ENCODE assay signal across 19 cellular contexts in the genomic region with DNA sequence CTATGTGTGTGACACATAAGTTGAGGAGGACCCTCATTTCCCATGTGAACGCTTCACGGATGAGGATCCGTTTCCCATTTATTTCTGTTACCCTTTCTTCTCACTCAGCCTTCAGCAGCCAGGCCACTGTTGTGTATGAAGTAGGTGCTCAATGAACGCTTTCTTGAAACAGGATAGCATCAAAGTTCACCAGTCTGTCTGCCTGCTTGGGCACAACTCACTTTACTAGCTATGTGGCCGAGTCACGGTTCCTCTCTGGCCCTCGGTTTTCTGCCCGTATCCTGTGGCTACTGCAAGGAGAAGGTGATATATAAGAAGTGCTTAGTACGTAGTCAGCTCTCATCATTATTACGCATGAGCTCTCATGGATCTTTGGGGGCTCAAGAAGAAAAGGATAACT. TPM values are rescaled to one million over a fixed set of nuclear protein-coding genes. Genes with fewer than 3 reads are reported as not detected.
DNase-seq lines count a peak whose midpoint lies in the region; ATAC-seq, FAIRE-seq and TF ChIP-seq lines count a peak whose summit lies in the region.
"Had no signal": no experiment of that assay in that cellular context is flagged by ENCODE, and none has a peak within 500 bp of the region (broad histone marks: within the 10 kb centered on the region; RNA-seq: fewer than 3 reads in every experiment).

No MANE protein-coding gene starts in this region.

- H3K9me3 Mint-ChIP-seq in chondrocyte (ENCODE audit: low read depth), result no peaks in the 10 kb centered on the region
- H3K9me3 Mint-ChIP-seq in naive thymus-derived CD8-positive, alpha-beta T cell, result no peaks in the 10 kb centered on the region
- H3K9me3 Mint-ChIP-seq in effector memory CD8-positive, alpha-beta T cell, result no peaks in the 10 kb centered on the region
- H3K9me3 Mint-ChIP-seq: activated CD4-positive, alpha-beta memory T cell treated with anti-CD3 and anti-CD28 coated beads, Interleukin-2, amount 10 ng/mL, durations not matched to agents 7 days and 5 days; activated naive CD8-positive, alpha-beta T cell treated with anti-CD3 and anti-CD28 coated beads for 36 hours had no signal

- TF ChIP-seq CTCF in A549 (IDR thresholded peaks at IDR 0.05) (no peak), chondrocyte (IDR thresholded peaks at IDR 0.05) (no peak), sigmoid colon (IDR thresholded peaks at IDR 0.05) (no peak)

- POLR2A ChIA-PET in A549 (lab: Yijun Ruan, JAX), result no interaction called here
- POLR2A ChIA-PET in naive thymus-derived CD8-positive, alpha-beta T cell (lab: Charles Lee), result no interaction called here

- TF ChIP-seq POLR2A in A549 (IDR thresholded peaks at IDR 0.05; ENCODE audit: low read length), result no peak
- TF ChIP-seq POLR2A in sigmoid colon (IDR thresholded peaks at IDR 0.05), result no peak

- H3K27ac ChIP-seq in A549 (peak overlapping the region; percentile 51 to 69; a peak in 5 of 6 replicates), sigmoid colon (peak overlapping the region in 3 of 4 donors; percentile 49 to 64 (median 52))
- H3K27ac ChIP-seq: GM23248, lower lobe of right lung, parathyroid adenoma, thyroid gland had no signal

- peaks cover 38% of the 10 kb centered on the region for H3K4me1 Mint-ChIP-seq in chondrocyte (ENCODE audit: low read depth)
- no peaks in the 10 kb centered on the region for H3K4me1 Mint-ChIP-seq in naive thymus-derived CD8-positive, alpha-beta T cell
- no peaks in the 10 kb centered on the region for H3K4me1 Mint-ChIP-seq in effector memory CD8-positive, alpha-beta T cell (ENCODE audit: low read depth in 2 of 2)
- H3K4me1 Mint-ChIP-seq: activated CD4-positive, alpha-beta memory T cell treated with anti-CD3 and anti-CD28 coated beads, Interleukin-2, amount 10 ng/mL, durations not matched to agents 7 days and 5 days; activated naive CD8-positive, alpha-beta T cell treated with anti-CD3 and anti-CD28 coated beads for 36 hours; CD4-positive, CD25-positive, alpha-beta regulatory T cell had no signal

- no peaks in the 10 kb centered on the region for H3K36me3 Mint-ChIP-seq in chondrocyte (ENCODE audit: low read depth)
- H3K36me3 Mint-ChIP-seq in naive thymus-derived CD8-positive, alpha-beta T cell, result no peaks in the 10 kb centered on the region
- no peaks in the 10 kb centered on the region for H3K36me3 Mint-ChIP-seq in effector memory CD8-positive, alpha-beta T cell (ENCODE audit: insufficient read depth)
- H3K36me3 Mint-ChIP-seq: activated naive CD8-positive, alpha-beta T cell treated with anti-CD3 and anti-CD28 coated beads for 36 hours; CD4-positive, CD25-positive, alpha-beta regulatory T cell had no signal

- intact Hi-C loops in sigmoid colon (cut with DNase I), result no loop called here

- H3K4me3 ChIP-seq in A549 (no peak overlapping the region), MG63 (no peak overlapping the region), sigmoid colon (no peak overlapping the region)
- H3K4me3 ChIP-seq: GM23248, lower lobe of right lung, thyroid gland had no signal

- ATAC-seq in A549, result no peak
- ATAC-seq in naive thymus-derived CD8-positive, alpha-beta T cell, result no peak
- no peak for ATAC-seq in effector memory CD8-positive, alpha-beta T cell (replicated peaks)
- no peak for ATAC-seq in GM19328 (IDR thresholded peaks at IDR 0.05; ENCODE audit: unreplicated experiment)
- ATAC-seq: lower lobe of right lung had no signal

- H3K27me3 ChIP-seq in MG63 (no peaks in the 10 kb centered on the region), sigmoid colon (no peaks in the 10 kb centered on the region)
- H3K27me3 ChIP-seq: thyroid gland had no signal

- peak overlapping the region; percentile 79 for H3K27ac Mint-ChIP-seq in chondrocyte (ENCODE audit: unreplicated experiment)
- peak overlapping the region in 1 of 10 donors; percentile 53 for H3K27ac Mint-ChIP-seq in naive thymus-derived CD8-positive, alpha-beta T cell
- no peak overlapping the region for H3K27ac Mint-ChIP-seq in effector memory CD8-positive, alpha-beta T cell
- H3K27ac Mint-ChIP-seq: activated CD4-positive, alpha-beta memory T cell treated with anti-CD3 and anti-CD28 coated beads, Interleukin-2, amount 10 ng/mL, durations not matched to agents 7 days and 5 days; activated naive CD8-positive, alpha-beta T cell treated with anti-CD3 and anti-CD28 coated beads for 36 hours; CD4-positive, CD25-positive, alpha-beta regulatory T cell had no signal

- TF ChIP-seq EP300 in A549 (IDR thresholded peaks at IDR 0.05) (no peak), sigmoid colon (IDR thresholded peaks at IDR 0.05) (no peak)

- DNase-seq in A549 (ENCODE audit: low read depth in 1 of 2, low spot score in 1 of 2), result no peak
- DNase-seq in MG63, result peak; percentile 32
- no peak for DNase-seq in chondrocyte (ENCODE audit: low spot score)
- DNase-seq in sigmoid colon, result no peak
- DNase-seq in naive thymus-derived CD8-positive, alpha-beta T cell, result no peak
- DNase-seq in effector memory CD8-positive, alpha-beta T cell, result no peak
- DNase-seq in NCI-H2196 (lab: John Stamatoyannopoulos, UW; ENCODE audit: unreplicated experiment), result no peak
- DNase-seq: activated CD4-positive, alpha-beta memory T cell treated with anti-CD3 and anti-CD28 coated beads, Interleukin-2, amount 10 ng/mL, durations not matched to agents 7 days and 5 days; activated naive CD8-positive, alpha-beta T cell treated with anti-CD3 and anti-CD28 coated beads for 36 hours; CD4-positive, CD25-positive, alpha-beta regulatory T cell; DMS79 treated with DMSO at 0.1 percent for 48 hours; lower lobe of right lung; NCI-H1436 treated with DMSO at 0.1 percent for 48 hours; RPMI8226; T-helper 1 cell; thyroid gland had no signal

- WGBS in A549 (ENCODE audit: missing lambda C conversion rate), result 73% methylated on average over 10 of the region's 10 CpGs
- 88 to 93% methylated on average over 10 of the region's 10 CpGs for WGBS in sigmoid colon, 2 donors

- no peak for TF ChIP-seq RAD21 in A549 (conservative IDR thresholded peaks at IDR 0.05 in 1 of 2, IDR thresholded peaks at IDR 0.05 in 1 of 2)

- no peak for FAIRE-seq in A549 (lab: Jason Lieb, UNC)

- peak overlapping the region; percentile 60 for H3K4me2 ChIP-seq in A549

- no peak overlapping the region for H3K4me3 Mint-ChIP-seq in chondrocyte (ENCODE audit: unreplicated experiment)
- H3K4me3 Mint-ChIP-seq in naive thymus-derived CD8-positive, alpha-beta T cell, result no peak overlapping the region
- H3K4me3 Mint-ChIP-seq in effector memory CD8-positive, alpha-beta T cell, result no peak overlapping the region
- H3K4me3 Mint-ChIP-seq: activated CD4-positive, alpha-beta memory T cell treated with anti-CD3 and anti-CD28 coated beads, Interleukin-2, amount 10 ng/mL, durations not matched to agents 7 days and 5 days; activated naive CD8-positive, alpha-beta T cell treated with anti-CD3 and anti-CD28 coated beads for 36 hours; CD4-positive, CD25-positive, alpha-beta regulatory T cell had no signal

- H3K36me3 ChIP-seq in MG63 (no peaks in the 10 kb centered on the region), sigmoid colon (no peaks in the 10 kb centered on the region)
- H3K36me3 ChIP-seq: lower lobe of right lung, thyroid gland had no signal

- H3K9me3 ChIP-seq in A549, result no peaks in the 10 kb centered on the region
- H3K9me3 ChIP-seq in MG63, result no peaks in the 10 kb centered on the region
- H3K9me3 ChIP-seq in sigmoid colon, result no peaks in the 10 kb centered on the region
- H3K9me3 ChIP-seq: lower lobe of right lung, thyroid gland had no signal

- CTCF ChIA-PET in A549 (lab: Yijun Ruan, JAX), result interaction anchor here (0.9 to 10.1 kb wide), 11 partner anchors 16 to 245 kb away, joined by 3 to 75 read pairs (median 4); no protein-coding TSS in a partner anchor

- H3K4me1 ChIP-seq in A549 (peaks cover 53% of the 10 kb centered on the region), sigmoid colon (peaks cover 0 to 65% (median 51%) of the 10 kb centered on the region in 4 donors)
- H3K4me1 ChIP-seq: lower lobe of right lung had no signal

- no peaks in the 10 kb centered on the region for H3K27me3 Mint-ChIP-seq in chondrocyte (ENCODE audit: low read depth)
- H3K27me3 Mint-ChIP-seq in naive thymus-derived CD8-positive, alpha-beta T cell, result peaks cover 0 to 15% (median 5%) of the 10 kb centered on the region in 5 donors
- peaks cover 22 to 36% of the 10 kb centered on the region in 2 donors for H3K27me3 Mint-ChIP-seq in effector memory CD8-positive, alpha-beta T cell
- H3K27me3 Mint-ChIP-seq: activated naive CD8-positive, alpha-beta T cell treated with anti-CD3 and anti-CD28 coated beads for 36 hours had no signal

TF ChIP-seq in A549, 52 proteins besides CTCF, POLR2A, EP300 and RAD21:
- TF ChIP-seq MAZ (IDR thresholded peaks at IDR 0.05; ENCODE audit: borderline replicate concordance, low read depth, low read length), result no peak

RNA-seq across cellular contexts. Expression of a gene that starts 22.4 kb away (rescaled TPM):
- polyA plus RNA-seq in A549 (2011; rRNA removed) (0.16 and 0.21 TPM in 2 replicates), A549 (2017; fragmentation: RNase III; extraction: RNeasy Plus Mini Kit Qiagen cat#74134 plus additional on column Dnase treatment) (0.03 to 0.15 TPM (median 0.05 TPM) in 3 replicates), sigmoid colon (under 1 TPM; 0.23 to 0.60 (median 0.51) TPM)
- polyA plus RNA-seq in A549 (2012; cell fraction: cytosol; rRNA removed), result 0.09 and 0.14 TPM in 2 replicates
- polyA plus RNA-seq in A549 (2012; cell fraction: nucleus; rRNA removed), result 0.48 and 0.59 TPM in 2 replicates
- not detected in 2 replicates for polyA minus RNA-seq in A549 (2011; rRNA and poly(A)+ RNA removed)
- total RNA-seq in MG63 (2014; rRNA removed; shearing (Covaris generic); ENCODE audit: low replicate concordance), result not detected in 2 replicates
- total RNA-seq in chondrocyte (not detected in 3 replicates), sigmoid colon (1 to 10 TPM; 1.3 to 3.9 (median 2.2) TPM)
- not detected for total RNA-seq in naive thymus-derived CD8-positive, alpha-beta T cell
- under 1 TPM in 2 of 3 donors, not detected in 1; 0.05 to 0.11 TPM for polyA plus RNA-seq in naive thymus-derived CD8-positive, alpha-beta T cell
- total RNA-seq: activated CD4-positive, alpha-beta memory T cell treated with anti-CD3 and anti-CD28 coated beads, Interleukin-2, amount 10 ng/mL, durations not matched to agents 7 days and 5 days; GM23248; thyroid gland had no signal

RNA-seq across cellular contexts. Expression of a gene that starts 52.4 kb away (rescaled TPM):
- polyA plus RNA-seq in A549 (2011; rRNA removed) (0.13 and 0.25 TPM in 2 replicates), A549 (2017; fragmentation: RNase III; extraction: RNeasy Plus Mini Kit Qiagen cat#74134 plus additional on column Dnase treatment) (0.05 to 0.07 TPM in 2 of 3 replicates, not detected in the other), sigmoid colon (10 to 100 TPM; 16.8 to 26.1 (median 21.8) TPM)
- polyA plus RNA-seq in A549 (2012; cell fraction: cytosol; rRNA removed), result 0.08 TPM in 1 of 2 replicates, not detected in the other
- 0.05 and 0.11 TPM in 2 replicates for polyA plus RNA-seq in A549 (2012; cell fraction: nucleus; rRNA removed)
- 0.12 TPM in 1 of 2 replicates, not detected in the other for polyA minus RNA-seq in A549 (2011; rRNA and poly(A)+ RNA removed)
- total RNA-seq in MG63 (2014; rRNA removed; shearing (Covaris generic); ENCODE audit: low replicate concordance), result not detected in 2 replicates
- total RNA-seq in chondrocyte (0.26 to 0.27 TPM in 2 of 3 replicates, not detected in the other), sigmoid colon (10 to 100 TPM in 3 of 4 donors, 1 to 10 TPM in 1; 7.4 to 17.8 (median 11.4) TPM)
- total RNA-seq in naive thymus-derived CD8-positive, alpha-beta T cell, result 10 to 100 TPM; 51.4 to 55.1 TPM
- polyA plus RNA-seq in naive thymus-derived CD8-positive, alpha-beta T cell, result 10 to 100 TPM in 1 of 3 donors, 1 to 10 TPM in 2; 7.9 to 15.6 (median 9.1) TPM
